ENCODE assay signal across 8 cellular contexts in the genomic region with DNA sequence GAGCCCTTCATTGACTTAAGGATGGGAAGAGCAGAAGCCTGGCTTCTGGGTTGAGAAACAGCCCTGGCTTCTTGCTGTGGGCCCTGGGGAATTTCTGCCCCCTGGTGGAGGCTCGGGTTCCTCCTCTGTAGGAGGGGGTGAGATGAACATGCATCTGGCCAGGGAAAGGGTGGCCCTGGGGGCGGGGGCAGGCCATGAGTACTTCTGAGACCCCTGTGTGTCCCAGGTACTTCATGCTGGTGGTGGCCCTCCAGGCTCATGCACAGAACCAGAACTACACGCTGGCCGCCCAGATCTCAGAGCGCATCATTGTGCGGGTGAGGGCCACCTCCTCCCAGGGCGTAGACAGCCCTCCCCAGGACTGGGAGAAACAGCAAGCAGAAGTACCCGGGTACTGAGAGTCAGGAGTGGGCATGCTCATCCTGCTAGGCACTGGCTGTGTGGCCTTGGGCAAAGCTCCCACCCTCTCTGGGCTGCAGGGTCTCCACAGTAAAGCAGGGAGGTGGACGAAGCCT. TPM values are rescaled to one million over a fixed set of nuclear protein-coding genes. Genes with fewer than 3 reads are reported as not detected.
A peak's percentile ranks its signal among the peaks of the same experiment; 100 is the strongest.
DNase-seq lines count a peak whose midpoint lies in the region; ATAC-seq and TF ChIP-seq lines count a peak whose summit lies in the region.

No MANE protein-coding gene starts in this region.

- TF ChIP-seq POLR2A in sigmoid colon (IDR thresholded peaks at IDR 0.05) = no peak

- peak; percentile 84 for DNase-seq in Calu3
- peak; percentile 81 for DNase-seq in H9
- DNase-seq in RWPE2 (ENCODE audit: low spot score) = no peak
- DNase-seq in activated naive CD4-positive, alpha-beta T cell treated with anti-CD3 and anti-CD28 coated beads, Interleukin-2, amount 50 U/mL, for 72 hours (ENCODE audit: low spot score in 2 of 2) = peak in 1 of 2 donors; percentile 79
- DNase-seq in cardiac muscle cell (ENCODE audit: low read depth in 1 of 2, low spot score in 1 of 2) = peak; percentile 71 to 82
- DNase-seq in sigmoid colon = no peak

- CTCF ChIA-PET in Calu3 (lab: Charles Lee) = interaction anchor here (1.4 kb wide), 1 partner anchor 30 kb away, joined by 4 read pairs; no protein-coding TSS in a partner anchor

- H3K27me3 Mint-ChIP-seq in Calu3 (ENCODE audit: unreplicated experiment) = no peaks in the 10 kb centered on the region
- peaks cover 2% of the 10 kb centered on the region; the same call in 1 of the 2 replicates for H3K27me3 Mint-ChIP-seq in H9 (ENCODE audit: low read depth)

- no peak overlapping the region for H4K5ac ChIP-seq in H9 (ENCODE audit: insufficient read length, low read depth, low read length)

- H3K9me3 ChIP-seq in H9 (ENCODE audit: control insufficient read depth, low read depth, low read length) (no peaks in the 10 kb centered on the region), RWPE2 (ENCODE audit: severe bottlenecking) (no peaks in the 10 kb centered on the region), cardiac muscle cell (ENCODE audit: low read depth) (no peaks in the 10 kb centered on the region), sigmoid colon (no peaks in the 10 kb centered on the region)

- no peak overlapping the region for H3K18ac ChIP-seq in H9 (ENCODE audit: insufficient read length, low read depth, low read length)

- H4K20me1 ChIP-seq in H9 (ENCODE audit: control insufficient read depth, insufficient read depth, insufficient read length) = no peaks in the 10 kb centered on the region

- no peaks in the 10 kb centered on the region for H3K23me2 ChIP-seq in H9 (ENCODE audit: insufficient read length, low read depth, low read length, poor library complexity, severe bottlenecking)

- no peak overlapping the region for H2BK5ac ChIP-seq in H9 (ENCODE audit: insufficient read length, low read length)

- H3K36me3 ChIP-seq in RWPE2 (ENCODE audit: low read depth) (no peaks in the 10 kb centered on the region), cardiac muscle cell (peaks cover 10% of the 10 kb centered on the region), sigmoid colon (no peaks in the 10 kb centered on the region)

- H2AFZ ChIP-seq in H9 (ENCODE audit: low read length) = no peak overlapping the region

- no peak for TF ChIP-seq EP300 in sigmoid colon (IDR thresholded peaks at IDR 0.05)

- no peak overlapping the region for H3T11ph ChIP-seq in H9 (ENCODE audit: low read length)

- H3K23ac ChIP-seq in H9 (ENCODE audit: insufficient read length, low read depth, low read length) = no peak overlapping the region

- H3K4me2 ChIP-seq in H9 (ENCODE audit: insufficient read depth, insufficient read length, low read length) = no peak overlapping the region

- H3K9me3 Mint-ChIP-seq in Calu3 (ENCODE audit: low read depth, unreplicated experiment) (no peaks in the 10 kb centered on the region), H9 (peaks cover 0 to 5% of the 10 kb centered on the region in 2 experiments; a peak in 2 of 5 replicates)
- H3K9me3 Mint-ChIP-seq in activated naive CD4-positive, alpha-beta T cell treated with anti-CD3 and anti-CD28 coated beads, Interleukin-2, amount 50 U/mL, for 72 hours = no peaks in the 10 kb centered on the region

- no peaks in the 10 kb centered on the region for H3K4me1 ChIP-seq in H9 (ENCODE audit: insufficient read depth, low read length)
- no peaks in the 10 kb centered on the region for H3K4me1 ChIP-seq in RWPE2 (ENCODE audit: insufficient read depth, poor library complexity, severe bottlenecking)
- H3K4me1 ChIP-seq in cardiac muscle cell (ENCODE audit: low read depth) = peaks cover 26% of the 10 kb centered on the region
- peaks cover 0 to 11% (median 9%) of the 10 kb centered on the region in 4 donors for H3K4me1 ChIP-seq in sigmoid colon

- no CpG with 5 or more reads among the region's 9 CpGs for WGBS in H9 (ENCODE audit: extremely low coverage, insufficient read length, low lambda C conversion rate)
- WGBS in sigmoid colon, 2 donors = 73 to 74% methylated on average over 9 of the region's 9 CpGs

- H2BK12ac ChIP-seq in H9 (ENCODE audit: insufficient read length, low read depth, low read length) = no peak overlapping the region

- H3K4ac ChIP-seq in H9 (ENCODE audit: low read depth, low read length) = no peak overlapping the region

- H3K27ac Mint-ChIP-seq in Calu3 (ENCODE audit: unreplicated experiment) = no peak overlapping the region
- H3K27ac Mint-ChIP-seq in H9 = no peak overlapping the region
- H3K27ac Mint-ChIP-seq in activated naive CD4-positive, alpha-beta T cell treated with anti-CD3 and anti-CD28 coated beads, Interleukin-2, amount 50 U/mL, for 72 hours = peak overlapping the region in 1 of 2 donors; percentile 36

- H2BK15ac ChIP-seq in H9 (ENCODE audit: low read depth, low read length) = no peak overlapping the region

- H2BK120ac ChIP-seq in H9 (ENCODE audit: low read depth, low read length, poor library complexity, severe bottlenecking) = no peak overlapping the region

- H3K9ac ChIP-seq in H9 (ENCODE audit: extremely low read depth, insufficient read length, low read length) = no peak overlapping the region

- H3K79me1 ChIP-seq in H9 (ENCODE audit: insufficient read depth, low read depth, low read length, poor library complexity, severe bottlenecking) = no peaks in the 10 kb centered on the region

- TF ChIP-seq CTCF in Calu3 (IDR thresholded peaks at IDR 0.05; ENCODE audit: unreplicated experiment) (peak; percentile 76), H9 (conservative IDR thresholded peaks at IDR 0.05) (peak; percentile 92), RWPE2 (IDR thresholded peaks at IDR 0.05; ENCODE audit: poor library complexity, severe bottlenecking) (peak; percentile 72), cardiac muscle cell (IDR thresholded peaks at IDR 0.05; ENCODE audit: low read depth, low read length) (peak; percentile 80), sigmoid colon (IDR thresholded peaks at IDR 0.05) (peak in 3 of 4 experiments; percentile 24 to 45 (median 35))

- no peak overlapping the region for H4K8ac ChIP-seq in H9 (replicated peaks; ENCODE audit: insufficient read length, low read depth, low read length)

- no peak overlapping the region for H2AK5ac ChIP-seq in H9 (ENCODE audit: insufficient read length, low read length)

- no peak overlapping the region for H3K4me3 ChIP-seq in RWPE2 (ENCODE audit: severe bottlenecking)
- no peak overlapping the region for H3K4me3 ChIP-seq in cardiac muscle cell
- H3K4me3 ChIP-seq in sigmoid colon = no peak overlapping the region

- H2BK20ac ChIP-seq in H9 (ENCODE audit: low read depth, low read length, poor library complexity, severe bottlenecking) = no peak overlapping the region

- peak; percentile 37; the same call in 2 of the 3 replicates for ATAC-seq in RWPE2 (ENCODE audit: low read depth)
- peak; percentile 54 to 73 for ATAC-seq in activated naive CD4-positive, alpha-beta T cell treated with anti-CD3 and anti-CD28 coated beads, Interleukin-2, amount 50 U/mL, for 72 hours
- ATAC-seq in HG03095 (IDR thresholded peaks at IDR 0.05; ENCODE audit: unreplicated experiment) = no peak
- no peak for ATAC-seq in HG03378 (IDR thresholded peaks at IDR 0.05; ENCODE audit: unreplicated experiment)

- H3K27me3 ChIP-seq in H9 (ENCODE audit: insufficient read depth, low read length) (no peaks in the 10 kb centered on the region), RWPE2 (ENCODE audit: insufficient read depth, poor library complexity, severe bottlenecking) (no peaks in the 10 kb centered on the region), cardiac muscle cell (no peaks in the 10 kb centered on the region), sigmoid colon (peaks cover 0 to 9% (median 0%) of the 10 kb centered on the region in 3 donors)

- H4K91ac ChIP-seq in H9 (ENCODE audit: insufficient read length, low read depth, low read length) = no peak overlapping the region

- H3K79me2 ChIP-seq in H9 (ENCODE audit: insufficient read depth, low read length) = no peaks in the 10 kb centered on the region

- intact Hi-C loops in Calu3 (cut with micrococcal nuclease; ENCODE audit: unreplicated experiment) = loop anchor here (2.0 kb wide), 1 partner anchor 30 kb away; no protein-coding TSS in a partner anchor
- intact Hi-C loops in sigmoid colon (cut with DNase I) = no loop called here

- H3K36me3 Mint-ChIP-seq in Calu3 (ENCODE audit: insufficient read depth, unreplicated experiment) (peaks cover 50% of the 10 kb centered on the region), H9 (ENCODE audit: insufficient read depth in 1 of 3, low read depth in 3 of 3) (peaks cover 3 to 12% (median 10%) of the 10 kb centered on the region in 3 experiments)
- H3K36me3 Mint-ChIP-seq in activated naive CD4-positive, alpha-beta T cell treated with anti-CD3 and anti-CD28 coated beads, Interleukin-2, amount 50 U/mL, for 72 hours = no peaks in the 10 kb centered on the region

- H3K27ac ChIP-seq in H9 (ENCODE audit: insufficient read length, low read depth, low read length) (no peak overlapping the region), RWPE2 (ENCODE audit: poor library complexity, severe bottlenecking) (no peak overlapping the region), cardiac muscle cell (no peak overlapping the region), sigmoid colon (no peak overlapping the region)

- H3K14ac ChIP-seq in H9 (ENCODE audit: insufficient read depth, low read length) = no peak overlapping the region; the same call in 1 of the 2 replicates

- no peak overlapping the region for H3K56ac ChIP-seq in H9 (ENCODE audit: insufficient read length, low read depth, low read length)

- no peaks in the 10 kb centered on the region for H3K4me1 Mint-ChIP-seq in Calu3 (ENCODE audit: low read depth, unreplicated experiment)
- H3K4me1 Mint-ChIP-seq in H9 = peaks cover 22 to 25% of the 10 kb centered on the region in 2 experiments

- no TSS peak for BruUV-seq in Calu3 (replicated peaks; lab: Mats Ljungman, UMichigan)

- H3K4me3 Mint-ChIP-seq in Calu3 (ENCODE audit: low read depth, unreplicated experiment) (no peak overlapping the region), H9 (no peak overlapping the region)

RNA-seq across cellular contexts. Expression of a gene that starts 15.8 kb away (rescaled TPM):
- total RNA-seq in Calu3 (2022) (140 and 146 TPM in 2 replicates), H9 (2021) (199 and 201 TPM in 2 replicates), cardiac muscle cell (29.3 and 35.3 TPM in 2 replicates), sigmoid colon (10 to 100 TPM; 39.9 to 64.7 (median 57.4) TPM)
- 100 to 1,000 TPM; 145 to 153 TPM for total RNA-seq in activated naive CD4-positive, alpha-beta T cell treated with anti-CD3 and anti-CD28 coated beads, Interleukin-2, amount 50 U/mL, for 72 hours
- polyA plus RNA-seq in cardiac muscle cell (241 and 255 TPM in 2 replicates), sigmoid colon (100 to 1,000 TPM; 139 to 224 (median 148) TPM)

RNA-seq across cellular contexts. Expression of a gene that starts 16.1 kb away (rescaled TPM):
- total RNA-seq in Calu3 (2022) (72.4 TPM in 2 replicates), H9 (2021) (114 and 115 TPM in 2 replicates), cardiac muscle cell (13.5 and 30.7 TPM in 2 replicates), sigmoid colon (1 to 10 TPM; 5.3 to 8.0 (median 7.0) TPM)
- 100 to 1,000 TPM in 1 of 2 donors, 10 to 100 TPM in 1; 80.5 to 104 TPM for total RNA-seq in activated naive CD4-positive, alpha-beta T cell treated with anti-CD3 and anti-CD28 coated beads, Interleukin-2, amount 50 U/mL, for 72 hours
- polyA plus RNA-seq in cardiac muscle cell (13.2 and 39.2 TPM in 2 replicates), sigmoid colon (10 to 100 TPM in 2 of 3 donors, 1 to 10 TPM in 1; 4.2 to 39.1 (median 11.3) TPM)

RNA-seq across cellular contexts. Expression of a gene that starts 24.2 kb away (rescaled TPM):
- total RNA-seq in Calu3 (2022) (91.4 and 139 TPM in 2 replicates), H9 (2021) (12.9 and 13.9 TPM in 2 replicates), cardiac muscle cell (48.0 and 56.9 TPM in 2 replicates), sigmoid colon (under 1 TPM; under 0.01 to 0.83 (median 0.60) TPM)
- 1 to 10 TPM in 1 of 2 donors, under 1 TPM in 1; 0.93 to 1.6 TPM for total RNA-seq in activated naive CD4-positive, alpha-beta T cell treated with anti-CD3 and anti-CD28 coated beads, Interleukin-2, amount 50 U/mL, for 72 hours
- polyA plus RNA-seq in cardiac muscle cell (29.3 and 41.2 TPM in 2 replicates), sigmoid colon (1 to 10 TPM in 2 of 3 donors, under 1 TPM in 1; 0.46 to 6.4 (median 1.8) TPM)

RNA-seq across cellular contexts. Expression of a gene that starts 40.2 kb away (rescaled TPM):
- total RNA-seq in Calu3 (2022) = 55.6 and 74.1 TPM in 2 replicates
- 125 and 126 TPM in 2 replicates for total RNA-seq in H9 (2021)
- 10 to 100 TPM; 16.1 to 28.9 TPM for total RNA-seq in activated naive CD4-positive, alpha-beta T cell treated with anti-CD3 and anti-CD28 coated beads, Interleukin-2, amount 50 U/mL, for 72 hours
- total RNA-seq in cardiac muscle cell = 114 and 164 TPM in 2 replicates
- polyA plus RNA-seq in cardiac muscle cell = 183 and 249 TPM in 2 replicates
- 10 to 100 TPM; 11.8 to 17.7 (median 16.6) TPM for total RNA-seq in sigmoid colon
- polyA plus RNA-seq in sigmoid colon = 10 to 100 TPM in 1 of 3 donors, 1 to 10 TPM in 2; 1.2 to 12.6 (median 2.1) TPM

RNA-seq across cellular contexts. Expression of a gene that starts 51.5 kb away (rescaled TPM):
- total RNA-seq in Calu3 (2022) (8.5 and 19.2 TPM in 2 replicates), H9 (2021) (316 and 322 TPM in 2 replicates), cardiac muscle cell (103 and 239 TPM in 2 replicates), sigmoid colon (10 to 100 TPM in 3 of 4 donors, 1 to 10 TPM in 1; 4.1 to 45.4 (median 25.5) TPM)
- 10 to 100 TPM; 42.6 to 55.1 TPM for total RNA-seq in activated naive CD4-positive, alpha-beta T cell treated with anti-CD3 and anti-CD28 coated beads, Interleukin-2, amount 50 U/mL, for 72 hours
- polyA plus RNA-seq in cardiac muscle cell (129 and 262 TPM in 2 replicates), sigmoid colon (10 to 100 TPM in 1 of 3 donors, 1 to 10 TPM in 2; 3.6 to 50.2 (median 3.7) TPM)

Comparison
In these comparisons a context has a peak if more than half of its experiments do, and no peak if none do; other contexts are left out.
1. DNase-seq: peak in Calu3 (single experiment), H9 (single experiment) and cardiac muscle cell (2 of 2); none in RWPE2 (single experiment) and sigmoid colon (single experiment).
2. CTCF ChIP-seq: peak in every context shown above with its lines; median percentile 92 in H9; 80 in cardiac muscle cell; 76 in Calu3; 72 in RWPE2; 35 in sigmoid colon.
3. ATAC-seq: peak in RWPE2 (single experiment) and activated naive CD4-positive, alpha-beta T cell treated with anti-CD3 and anti-CD28 coated beads, Interleukin-2, amount 50 U/mL, for 72 hours (2 of 2); none in HG03095 (single experiment) and HG03378 (single experiment).